In genomic region chr16:62870554-62870953, GRCh38 we compare ENCODE assay signal across 17 cellular contexts.
A peak's percentile ranks its signal among the peaks of the same experiment; 100 is the strongest.
DNase-seq lines count a peak whose midpoint lies in the region; ATAC-seq and TF ChIP-seq lines count a peak whose summit lies in the region.
"Had no signal": no experiment of that assay in that cellular context is flagged by ENCODE, and none has a peak within 500 bp of the region (broad histone marks: within the 10 kb centered on the region; RNA-seq: fewer than 3 reads in every experiment).

No MANE protein-coding gene starts in this region.

- H3K9ac ChIP-seq in GM23248, result no peak overlapping the region

- no peak overlapping the region for H3K4me2 ChIP-seq in GM23248 (ENCODE audit: unreplicated experiment)

- H3K27ac ChIP-seq in C4-2B (no peak overlapping the region), GM23248 (no peak overlapping the region), RWPE2 (ENCODE audit: poor library complexity, severe bottlenecking) (no peak overlapping the region), SJCRH30 (no peak overlapping the region), substantia nigra (ENCODE audit: low read depth, low read length, poor library complexity, severe bottlenecking) (no peak overlapping the region)
- H3K27ac ChIP-seq: thoracic aorta had no signal

- no peaks in the 10 kb centered on the region for H3K27me3 ChIP-seq in GM23248 (replicated peaks; ENCODE audit: insufficient read depth)
- H3K27me3 ChIP-seq in RWPE2 (ENCODE audit: insufficient read depth, poor library complexity, severe bottlenecking), result peaks cover 4% of the 10 kb centered on the region
- H3K27me3 ChIP-seq in SJCRH30, result 0 out of 2 replicates have a peak, but pooled peaks cover 3% of the 10 kb centered on the region
- H3K27me3 ChIP-seq: BE2C had no signal

- no peaks in the 10 kb centered on the region for H3K79me2 ChIP-seq in GM23248 (ENCODE audit: insufficient read depth)

- H3K9me2 ChIP-seq in GM23248 (ENCODE audit: insufficient read depth), result no peaks in the 10 kb centered on the region

- TF ChIP-seq CTCF in C4-2B (conservative IDR thresholded peaks at IDR 0.05) (peak; percentile 17), RWPE2 (IDR thresholded peaks at IDR 0.05; ENCODE audit: poor library complexity, severe bottlenecking) (peak; percentile 31)

- H2AFZ ChIP-seq in GM23248, result no peak overlapping the region

- H3K4me1 ChIP-seq in GM23248 (ENCODE audit: insufficient read depth) (no peaks in the 10 kb centered on the region), RWPE2 (ENCODE audit: insufficient read depth, poor library complexity, severe bottlenecking) (no peaks in the 10 kb centered on the region), SJCRH30 (no peaks in the 10 kb centered on the region)

- in situ Hi-C loops in GM23248 (cut with MboI) (no loop called here), G401 (cut with HindIII; ENCODE audit: low sequenced_read_pairs) (no loop called here)

- H3K9me3 ChIP-seq in GM23248 (ENCODE audit: low read depth) (no peaks in the 10 kb centered on the region), RWPE2 (ENCODE audit: severe bottlenecking) (no peaks in the 10 kb centered on the region), SJCRH30 (replicated peaks) (no peaks in the 10 kb centered on the region)
- H3K9me3 ChIP-seq: BE2C, HAP-1, thoracic aorta had no signal

- no peaks in the 10 kb centered on the region for H3F3A ChIP-seq in GM23248 (ENCODE audit: insufficient read depth)

- no peak overlapping the region for H3K4me3 ChIP-seq in GM23248
- no peak overlapping the region for H3K4me3 ChIP-seq in RWPE2 (ENCODE audit: severe bottlenecking)
- H3K4me3 ChIP-seq in SJCRH30, result no peak overlapping the region
- H3K4me3 ChIP-seq: HAP-1, thoracic aorta had no signal

- no peaks in the 10 kb centered on the region for H3K36me3 ChIP-seq in GM23248 (ENCODE audit: low read depth)
- H3K36me3 ChIP-seq in RWPE2 (ENCODE audit: low read depth), result no peaks in the 10 kb centered on the region
- H3K36me3 ChIP-seq in SJCRH30, result no peaks in the 10 kb centered on the region
- H3K36me3 ChIP-seq: BE2C, HAP-1, thoracic aorta had no signal

- peak; percentile 2 for DNase-seq in GM23248
- no peak for DNase-seq in RWPE2 (ENCODE audit: low spot score)
- DNase-seq in left lobe of liver (ENCODE audit: low spot score), result no peak
- DNase-seq in G401 (ENCODE audit: low spot score), result no peak
- DNase-seq in SJCRH30, result no peak
- DNase-seq in substantia nigra (lab: John Stamatoyannopoulos, UW), result no peak
- DNase-seq: activated CD4-positive, alpha-beta T cell treated with anti-CD3 and anti-CD28 coated beads, Interleukin-2, amount 10 ng/mL, durations not matched to agents 7 days and 5 days; activated naive CD4-positive, alpha-beta T cell treated with Interleukin-2 at 50 U/mL for 16 hours; activated T-cell treated with anti-CD3 and anti-CD28 coated beads for 4 hours; BE2C; foreskin fibroblast; NCI-H1417 treated with DMSO at 0.1 percent for 48 hours; stimulated activated CD4-positive, alpha-beta T cell treated with anti-CD3 and anti-CD28 coated beads, Interleukin-4, amount 100 ng/mL, for 1 hour had no signal

- ATAC-seq in RWPE2 (ENCODE audit: low read depth), result no peak
- ATAC-seq in left lobe of liver, result peak; percentile 63
- ATAC-seq: Panc1 had no signal

- no peaks in the 10 kb centered on the region for H4K20me1 ChIP-seq in GM23248 (ENCODE audit: insufficient read depth)
